In the genomic region with DNA sequence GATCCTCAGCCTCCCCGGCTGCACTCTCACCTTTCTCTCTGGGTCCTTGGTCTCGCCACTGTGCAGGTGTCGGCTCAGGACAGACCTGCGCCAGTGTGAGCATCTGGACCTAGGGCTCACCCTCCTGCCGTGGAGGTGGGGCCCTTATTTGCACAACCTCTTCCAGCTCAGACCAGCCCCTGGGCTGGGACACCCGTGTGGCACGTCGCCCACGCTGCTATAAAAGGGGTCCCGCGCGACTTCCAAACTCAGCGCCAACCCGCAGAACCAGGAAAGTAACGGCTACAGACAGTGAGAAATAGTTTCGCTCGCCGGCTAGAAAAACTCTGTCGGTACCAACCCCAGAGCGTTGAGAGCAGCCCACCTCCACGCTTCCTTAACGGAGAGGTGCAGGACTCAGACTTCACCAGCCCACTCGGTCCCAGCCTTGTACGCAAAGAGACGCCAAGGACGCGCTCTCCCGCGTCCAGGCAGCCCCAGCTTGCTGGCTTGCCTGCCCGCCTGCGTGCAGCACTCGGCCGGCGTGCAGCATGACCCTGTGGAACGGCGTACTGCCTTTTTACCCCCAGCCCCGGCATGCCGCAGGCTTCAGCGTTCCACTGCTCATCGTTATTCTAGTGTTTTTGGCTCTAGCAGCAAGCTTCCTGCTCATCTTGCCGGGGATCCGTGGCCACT, we compare ENCODE assay signal across 10 cellular contexts. TPM values are rescaled to one million over a fixed set of nuclear protein-coding genes. Genes with fewer than 3 reads are reported as not detected.
DNase-seq lines count a peak whose midpoint lies in the region; ATAC-seq and TF ChIP-seq lines count a peak whose summit lies in the region.
"Had no signal": no experiment of that assay in that cellular context is flagged by ENCODE, and none has a peak within 500 bp of the region (broad histone marks: within the 10 kb centered on the region; RNA-seq: fewer than 3 reads in every experiment).

A gene (minus strand): TSS at position 97 of the 675 bp plus-strand sequence. CDS start 761 bp downstream, outside the sequence.
A gene (plus strand): TSS at position 251 of the 675 bp plus-strand sequence. CDS start 280 bp downstream, at position 531.

- H3K36me3 ChIP-seq in HUES64 (ENCODE audit: insufficient read depth, low read length) (no peaks in the 10 kb centered on the region), neuron (ENCODE audit: insufficient read depth, low read length) (no peaks in the 10 kb centered on the region)

- no peak for ATAC-seq in GM18519 (IDR thresholded peaks at IDR 0.05; ENCODE audit: low FRiP score, unreplicated experiment)

- peak; percentile 11 for DNase-seq in COLO668 (lab: John Stamatoyannopoulos, UW; ENCODE audit: unreplicated experiment)
- DNase-seq in chondrocyte (ENCODE audit: low spot score): no peak
- no peak for DNase-seq in NCI-H2196 treated with DMSO at 0.1 percent for 48 hours (lab: John Stamatoyannopoulos, UW; ENCODE audit: unreplicated experiment)
- DNase-seq in HPDE6-E6E7 (ENCODE audit: extremely low spot score): no peak
- DNase-seq: activated CD4-positive, CD25-positive, alpha-beta regulatory T cell treated with anti-CD3 and anti-CD28 coated beads, Interleukin-2, amount 50 U/mL, for 72 hours; Kasumi-1 had no signal

- H3K9me3 ChIP-seq in HUES64 (ENCODE audit: insufficient read depth, low read depth, low read length) (no peaks in the 10 kb centered on the region; the same call in 1 of the 2 replicates), neuron (ENCODE audit: low read length) (no peaks in the 10 kb centered on the region)

- peaks cover 2% of the 10 kb centered on the region for H3K36me3 Mint-ChIP-seq in chondrocyte (ENCODE audit: low read depth)

- H3K4me1 ChIP-seq in HUES64 (ENCODE audit: insufficient read depth, low read length) (peaks cover 17% of the 10 kb centered on the region; the same call in 1 of the 2 replicates), neuron (ENCODE audit: insufficient read depth, low read length) (peaks cover 6% of the 10 kb centered on the region)

- H2AFZ ChIP-seq in neuron (ENCODE audit: low read depth, low read length): no peak within 1 kb of the TSS

- TF ChIP-seq CTCF in chondrocyte (IDR thresholded peaks at IDR 0.05): no peak

- no peaks in the 10 kb centered on the region for H3K9me3 Mint-ChIP-seq in chondrocyte (ENCODE audit: low read depth)

- whole genome bisulfite sequencing in HUES64: 9% methylated on average over 42 of the region's 42 CpGs

- H3K27ac Mint-ChIP-seq in chondrocyte (ENCODE audit: unreplicated experiment): peak within 1 kb of the TSS; percentile 69

- H3K4me1 Mint-ChIP-seq in chondrocyte (ENCODE audit: low read depth): peaks cover 24% of the 10 kb centered on the region

- no peak within 1 kb of the TSS; the same call in 1 of the 2 replicates for H3K9ac ChIP-seq in HUES64 (ENCODE audit: low read depth, low read length)

- H3K4me3 ChIP-seq in HUES64 (ENCODE audit: low read length) (peak within 1 kb of the TSS; percentile 45), neuron (ENCODE audit: low read length) (peak within 1 kb of the TSS; percentile 12)

- H3K27me3 Mint-ChIP-seq in chondrocyte (ENCODE audit: low read depth): peaks cover 56% of the 10 kb centered on the region

- H3K4me3 Mint-ChIP-seq in chondrocyte (ENCODE audit: unreplicated experiment): peak within 1 kb of the TSS; percentile 22

- peaks cover 88% of the 10 kb centered on the region for H3K27me3 ChIP-seq in HUES64 (ENCODE audit: insufficient read depth, low read length)
- peaks cover 81% of the 10 kb centered on the region for H3K27me3 ChIP-seq in neuron (ENCODE audit: insufficient read depth, low read length)

- H3K27ac ChIP-seq in HUES64 (ENCODE audit: low read depth, low read length): no peak within 1 kb of the TSS

RNA-seq across cellular contexts. Expression of the first gene that starts in this region (rescaled TPM):
- polyA plus RNA-seq in HUES64 (2013, experiment 1 of 2): 0.05 TPM
- not detected for polyA plus RNA-seq in HUES64 (2013, experiment 2 of 2)
- 0.05 TPM in 1 of 3 replicates, not detected in the others for total RNA-seq in chondrocyte
- total RNA-seq: frontal cortex had no signal

RNA-seq across cellular contexts. Expression of the second gene that starts in this region (rescaled TPM):
- not detected for polyA plus RNA-seq in HUES64 (2013, experiment 1 of 2)
- not detected for polyA plus RNA-seq in HUES64 (2013, experiment 2 of 2)
- total RNA-seq in chondrocyte: not detected in 3 replicates
- total RNA-seq: frontal cortex had no signal
